18 cellular contexts compared by ENCODE assay signal in genomic region chr13:33454844-33455256, GRCh38.
DNase-seq lines count a peak whose midpoint lies in the region; ATAC-seq and TF ChIP-seq lines count a peak whose summit lies in the region.
"Had no signal": no experiment of that assay in that cellular context is flagged by ENCODE, and none has a peak within 500 bp of the region (broad histone marks: within the 10 kb centered on the region; RNA-seq: fewer than 3 reads in every experiment).

No MANE protein-coding gene starts in this region.

- no peaks in the 10 kb centered on the region for H3K36me3 Mint-ChIP-seq in MCF 10A (ENCODE audit: insufficient read depth, unreplicated experiment)
- H3K36me3 Mint-ChIP-seq in nephron progenitor cell (ENCODE audit: low read depth), result no peaks in the 10 kb centered on the region
- H3K36me3 Mint-ChIP-seq in activated CD4-positive, alpha-beta T cell treated with anti-CD3 and anti-CD28 coated beads, Interleukin-2, amount 10 ng/mL, durations not matched to agents 7 days and 5 days (ENCODE audit: low read depth), result no peaks in the 10 kb centered on the region
- H3K36me3 Mint-ChIP-seq in activated CD8-positive, alpha-beta memory T cell treated with anti-CD3 and anti-CD28 coated beads, Interleukin-2, amount 10 ng/mL, durations not matched to agents 7 days and 5 days, result no peaks in the 10 kb centered on the region
- H3K36me3 Mint-ChIP-seq: CD8-positive, alpha-beta T cell had no signal

- CTCF ChIA-PET in MCF 10A (lab: Yijun Ruan, JAX), result no interaction called here
- CTCF ChIA-PET in activated CD4-positive, alpha-beta T cell treated with anti-CD3 and anti-CD28 coated beads, Interleukin-2, amount 10 ng/mL, durations not matched to agents 7 days and 5 days (lab: Charles Lee), result no interaction called here
- CTCF ChIA-PET in activated CD8-positive, alpha-beta memory T cell treated with anti-CD3 and anti-CD28 coated beads, Interleukin-2, amount 10 ng/mL, durations not matched to agents 7 days and 5 days (lab: Charles Lee), result no interaction called here

- ATAC-seq in GM21526 (IDR thresholded peaks at IDR 0.05; ENCODE audit: low FRiP score, unreplicated experiment), result no peak
- no peak for ATAC-seq in activated CD8-positive, alpha-beta memory T cell treated with anti-CD3 and anti-CD28 coated beads, Interleukin-2, amount 10 ng/mL, durations not matched to agents 7 days and 5 days
- ATAC-seq: CD8-positive, alpha-beta T cell; mucosa of descending colon had no signal

- H3K4me1 ChIP-seq in breast epithelium, result no peaks in the 10 kb centered on the region

- no peak for DNase-seq in breast epithelium (ENCODE audit: low spot score in 2 of 2)
- no peak for DNase-seq in MCF 10A (ENCODE audit: unreplicated experiment)
- peak; percentile 85 for DNase-seq in fibroblast of gingiva (ENCODE audit: low read depth)
- no peak for DNase-seq in nephron progenitor cell
- no peak for DNase-seq in activated CD4-positive, alpha-beta T cell treated with anti-CD3 and anti-CD28 coated beads, Interleukin-2, amount 10 ng/mL, durations not matched to agents 7 days and 5 days
- no peak for DNase-seq in activated CD8-positive, alpha-beta memory T cell treated with anti-CD3 and anti-CD28 coated beads, Interleukin-2, amount 10 ng/mL, durations not matched to agents 7 days and 5 days
- DNase-seq in HT-29 (ENCODE audit: low spot score), result no peak
- DNase-seq: amniotic stem cell; CD8-positive, alpha-beta T cell; Kasumi-1; mucosa of descending colon; NCI-H187 treated with DMSO at 0.1 percent for 48 hours; stimulated activated CD4-positive, alpha-beta T cell treated with anti-CD3 and anti-CD28 coated beads, Interleukin-4, amount 100 ng/mL, for 1 hour had no signal

- intact Hi-C loops in breast epithelium (cut with DNase I; ENCODE audit: low total_unique reads) (no loop called here), MCF 10A (cut with micrococcal nuclease) (no loop called here)

- no peak for TF ChIP-seq CTCF in breast epithelium (IDR thresholded peaks at IDR 0.05)
- no peak for TF ChIP-seq CTCF in MCF 10A (IDR thresholded peaks at IDR 0.05; ENCODE audit: unreplicated experiment)
- TF ChIP-seq CTCF in nephron progenitor cell (IDR thresholded peaks at IDR 0.05), result no peak

- POLR2A ChIA-PET in MCF 10A (lab: Yijun Ruan, JAX), result no interaction called here
- POLR2A ChIA-PET in activated CD4-positive, alpha-beta T cell treated with anti-CD3 and anti-CD28 coated beads, Interleukin-2, amount 10 ng/mL, durations not matched to agents 7 days and 5 days (lab: Charles Lee), result no interaction called here

- H3K27ac ChIP-seq in breast epithelium, result peak overlapping the region; percentile 3 to 29
- H3K27ac ChIP-seq: 22Rv1, RWPE1 had no signal

- H3K9me3 Mint-ChIP-seq in MCF 10A (ENCODE audit: unreplicated experiment), result no peaks in the 10 kb centered on the region
- H3K9me3 Mint-ChIP-seq in nephron progenitor cell, result peaks cover 10% of the 10 kb centered on the region
- no peaks in the 10 kb centered on the region for H3K9me3 Mint-ChIP-seq in activated CD4-positive, alpha-beta T cell treated with anti-CD3 and anti-CD28 coated beads, Interleukin-2, amount 10 ng/mL, durations not matched to agents 7 days and 5 days
- H3K9me3 Mint-ChIP-seq in activated CD8-positive, alpha-beta memory T cell treated with anti-CD3 and anti-CD28 coated beads, Interleukin-2, amount 10 ng/mL, durations not matched to agents 7 days and 5 days (ENCODE audit: low read depth), result no peaks in the 10 kb centered on the region
- H3K9me3 Mint-ChIP-seq: activated T-helper 1 cell treated with anti-CD3 and anti-CD28 coated beads, Interleukin-12 subunit alpha, Interleukin-12 subunit beta, Interleukin-2, Interleukin-4 antibody, amounts not matched to agents 30 ng/mL and 10 ng/mL and 1 ng/mL, durations not matched to agents 14 hours and 24 hours and 36 hours; T-helper 2 cell treated with Interferon-gamma antibody and Interleukin-4, amounts not matched to agents 5 μg/mL and 100 μg/mL, for 36 hours had no signal

- TF ChIP-seq POLR2A in breast epithelium (IDR thresholded peaks at IDR 0.05), result no peak

- H3K27ac Mint-ChIP-seq in MCF 10A (ENCODE audit: low read depth, unreplicated experiment), result no peak overlapping the region
- peak overlapping the region; percentile 52 for H3K27ac Mint-ChIP-seq in nephron progenitor cell
- H3K27ac Mint-ChIP-seq in activated CD4-positive, alpha-beta T cell treated with anti-CD3 and anti-CD28 coated beads, Interleukin-2, amount 10 ng/mL, durations not matched to agents 7 days and 5 days, result no peak overlapping the region
- no peak overlapping the region for H3K27ac Mint-ChIP-seq in activated CD8-positive, alpha-beta memory T cell treated with anti-CD3 and anti-CD28 coated beads, Interleukin-2, amount 10 ng/mL, durations not matched to agents 7 days and 5 days
- H3K27ac Mint-ChIP-seq: activated T-helper 1 cell treated with anti-CD3 and anti-CD28 coated beads, Interleukin-12 subunit alpha, Interleukin-12 subunit beta, Interleukin-2, Interleukin-4 antibody, amounts not matched to agents 30 ng/mL and 10 ng/mL and 1 ng/mL, durations not matched to agents 14 hours and 24 hours and 36 hours; CD8-positive, alpha-beta T cell; T-helper 2 cell treated with Interferon-gamma antibody and Interleukin-4, amounts not matched to agents 5 μg/mL and 100 μg/mL, for 36 hours had no signal

- H3K9me3 ChIP-seq in breast epithelium, result no peaks in the 10 kb centered on the region

- H3K27me3 Mint-ChIP-seq in MCF 10A (ENCODE audit: insufficient read depth, unreplicated experiment) (no peaks in the 10 kb centered on the region), nephron progenitor cell (ENCODE audit: low read depth, poor library complexity) (peaks cover 3% of the 10 kb centered on the region)
- H3K27me3 Mint-ChIP-seq in activated CD4-positive, alpha-beta T cell treated with anti-CD3 and anti-CD28 coated beads, Interleukin-2, amount 10 ng/mL, durations not matched to agents 7 days and 5 days, result no peaks in the 10 kb centered on the region
- peaks cover 5% of the 10 kb centered on the region for H3K27me3 Mint-ChIP-seq in activated CD8-positive, alpha-beta memory T cell treated with anti-CD3 and anti-CD28 coated beads, Interleukin-2, amount 10 ng/mL, durations not matched to agents 7 days and 5 days

- H3K36me3 ChIP-seq in breast epithelium, result no peaks in the 10 kb centered on the region

- H3K4me3 Mint-ChIP-seq in MCF 10A (ENCODE audit: unreplicated experiment) (no peak overlapping the region), nephron progenitor cell (no peak overlapping the region)
- no peak overlapping the region for H3K4me3 Mint-ChIP-seq in activated CD4-positive, alpha-beta T cell treated with anti-CD3 and anti-CD28 coated beads, Interleukin-2, amount 10 ng/mL, durations not matched to agents 7 days and 5 days
- no peak overlapping the region for H3K4me3 Mint-ChIP-seq in activated CD8-positive, alpha-beta memory T cell treated with anti-CD3 and anti-CD28 coated beads, Interleukin-2, amount 10 ng/mL, durations not matched to agents 7 days and 5 days
- H3K4me3 Mint-ChIP-seq: activated T-helper 1 cell treated with anti-CD3 and anti-CD28 coated beads, Interleukin-12 subunit alpha, Interleukin-12 subunit beta, Interleukin-2, Interleukin-4 antibody, amounts not matched to agents 30 ng/mL and 10 ng/mL and 1 ng/mL, durations not matched to agents 14 hours and 24 hours and 36 hours; CD8-positive, alpha-beta T cell; T-helper 2 cell treated with Interferon-gamma antibody and Interleukin-4, amounts not matched to agents 5 μg/mL and 100 μg/mL, for 36 hours had no signal

- H3K4me3 ChIP-seq in breast epithelium, result no peak overlapping the region
- H3K4me3 ChIP-seq: mucosa of descending colon had no signal

- H3K4me1 Mint-ChIP-seq in MCF 10A (ENCODE audit: insufficient read depth, unreplicated experiment) (no peaks in the 10 kb centered on the region), nephron progenitor cell (no peaks in the 10 kb centered on the region)
- no peaks in the 10 kb centered on the region for H3K4me1 Mint-ChIP-seq in activated CD4-positive, alpha-beta T cell treated with anti-CD3 and anti-CD28 coated beads, Interleukin-2, amount 10 ng/mL, durations not matched to agents 7 days and 5 days
- H3K4me1 Mint-ChIP-seq in activated CD8-positive, alpha-beta memory T cell treated with anti-CD3 and anti-CD28 coated beads, Interleukin-2, amount 10 ng/mL, durations not matched to agents 7 days and 5 days, result no peaks in the 10 kb centered on the region

- no TSS peak for BruUV-seq in MCF 10A (replicated peaks; lab: Mats Ljungman, UMichigan)

- no peaks in the 10 kb centered on the region for H3K27me3 ChIP-seq in breast epithelium
